In the genomic region with DNA sequence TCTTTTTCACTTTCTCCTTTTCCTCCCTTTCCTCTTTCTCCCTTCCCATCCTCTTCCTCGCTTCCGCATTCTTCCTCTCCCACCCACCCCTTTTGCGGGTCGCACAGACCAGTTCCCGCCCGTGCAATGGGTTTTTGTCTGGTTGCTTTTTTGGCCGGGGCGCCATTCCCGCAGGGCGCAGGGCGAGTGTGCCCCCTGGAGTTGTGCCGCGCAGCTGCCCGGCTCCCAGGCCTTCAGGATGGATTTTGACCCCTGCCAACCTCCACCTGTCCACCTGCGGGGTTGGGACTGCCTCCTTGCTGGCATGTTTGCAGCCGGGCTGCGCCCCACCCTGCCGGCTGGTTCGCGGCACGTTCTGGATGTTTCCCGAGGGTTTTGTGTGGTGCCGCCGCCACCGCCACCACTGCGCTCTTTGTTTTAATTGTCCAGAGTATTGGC, we compare ENCODE assay signal across 8 cellular contexts. TPM values are rescaled to one million over a fixed set of nuclear protein-coding genes. Genes with fewer than 3 reads are reported as not detected.
DNase-seq lines count a peak whose midpoint lies in the region; ATAC-seq, FAIRE-seq and TF ChIP-seq lines count a peak whose summit lies in the region.

No MANE protein-coding gene starts in this region.

- H3K79me2 ChIP-seq in HepG2 (ENCODE audit: insufficient read depth, low read length) = no peaks in the 10 kb centered on the region

- ATAC-seq in CD8-positive, alpha-beta T cell = no peak
- peak; percentile 35; the same call in 2 of the 3 replicates for ATAC-seq in HepG2
- ATAC-seq in GM18517 (IDR thresholded peaks at IDR 0.05; ENCODE audit: unreplicated experiment) = no peak

- peaks cover 34% of the 10 kb centered on the region for H3K4me1 Mint-ChIP-seq in CD8-positive, alpha-beta T cell (ENCODE audit: low read depth)

- H3K4me1 ChIP-seq in CD8-positive, alpha-beta T cell (ENCODE audit: insufficient read depth, low read length) = peaks cover 33% of the 10 kb centered on the region
- no peaks in the 10 kb centered on the region for H3K4me1 ChIP-seq in breast epithelium
- H3K4me1 ChIP-seq in HepG2 (ENCODE audit: insufficient read depth, low read length) = 0 out of 2 replicates have a peak, but pooled peaks cover 8% of the 10 kb centered on the region
- H3K4me1 ChIP-seq in tibial artery = peaks cover 0 to 21% (median 10%) of the 10 kb centered on the region in 4 donors

- no peaks in the 10 kb centered on the region for H3K27me3 ChIP-seq in CD8-positive, alpha-beta T cell (ENCODE audit: insufficient read depth, low read length)
- H3K27me3 ChIP-seq in breast epithelium (no peaks in the 10 kb centered on the region), HepG2 (ENCODE audit: control insufficient read depth in 1 of 2, insufficient read depth in 2 of 2, low read length in 2 of 2) (peaks cover 6 to 57% of the 10 kb centered on the region in 2 experiments; a peak in 4 of 5 replicates), tibial artery (peaks cover 0 to 37% of the 10 kb centered on the region in 2 donors)

- TF ChIP-seq CTCF in CD8-positive, alpha-beta T cell (IDR thresholded peaks at IDR 0.05) = no peak
- TF ChIP-seq CTCF in breast epithelium (IDR thresholded peaks at IDR 0.05) = no peak
- TF ChIP-seq CTCF in HepG2 (CRISPR knock-in tag; IDR thresholded peaks at IDR 0.05) = 0 out of 2 replicates have a peak, but pooled peaks have one; percentile 10
- TF ChIP-seq CTCF in tibial artery (IDR thresholded peaks at IDR 0.05) = no peak

- H3K9ac ChIP-seq in HepG2 (ENCODE audit: insufficient read depth, low read depth, low read length) = no peak overlapping the region

- H3K27ac Mint-ChIP-seq in CD8-positive, alpha-beta T cell = peak overlapping the region; percentile 69

- no peaks in the 10 kb centered on the region for H4K20me1 ChIP-seq in HepG2 (ENCODE audit: insufficient read depth, low read length)

- POLR2A ChIA-PET in CD8-positive, alpha-beta T cell (lab: Charles Lee) = no interaction called here
- POLR2A ChIA-PET in HepG2 (lab: Yijun Ruan, JAX) = no interaction called here

- no peaks in the 10 kb centered on the region for H3K9me3 Mint-ChIP-seq in CD8-positive, alpha-beta T cell

- no peaks in the 10 kb centered on the region for H3K36me3 ChIP-seq in CD8-positive, alpha-beta T cell (ENCODE audit: insufficient read depth, low read length)
- no peaks in the 10 kb centered on the region for H3K36me3 ChIP-seq in breast epithelium
- H3K36me3 ChIP-seq in HepG2 (replicated peaks in 1 of 2; ENCODE audit: control insufficient read depth in 1 of 2, insufficient read depth in 2 of 2, low read length in 2 of 2) = no peaks in the 10 kb centered on the region
- H3K36me3 ChIP-seq in tibial artery = no peaks in the 10 kb centered on the region

- no peak for TF ChIP-seq POLR2A in breast epithelium (IDR thresholded peaks at IDR 0.05)
- TF ChIP-seq POLR2A in HepG2 (IDR thresholded peaks at IDR 0.05; ENCODE audit: insufficient read depth in 1 of 2, low read depth in 2 of 2, low read length in 2 of 2) = no peak

- FAIRE-seq in HepG2 (lab: Jason Lieb, UNC) = no peak

- peaks cover 3% of the 10 kb centered on the region for H3K36me3 Mint-ChIP-seq in CD8-positive, alpha-beta T cell

- H3K4me2 ChIP-seq in HepG2 (ENCODE audit: low read depth, low read length) = peak overlapping the region; percentile 58

- DNase-seq in CD8-positive, alpha-beta T cell = no peak
- DNase-seq in LoVo (ENCODE audit: low spot score) (peak; percentile 53), breast epithelium (ENCODE audit: low spot score in 2 of 2) (no peak), HepG2 (ENCODE audit: low spot score) (no peak), tibial artery (no peak), DMS114 treated with DMSO at 0.1 percent for 48 hours (lab: John Stamatoyannopoulos, UW; ENCODE audit: unreplicated experiment) (no peak), HPDE6-E6E7 (ENCODE audit: extremely low spot score) (no peak)

- intact Hi-C loops in CD8-positive, alpha-beta T cell (cut with DNase I, micrococcal nuclease) = loop anchor here (1.0 to 10.0 kb wide), 8 partner anchors 51 to 997 kb away; a partner anchor contains a TSS
- intact Hi-C loops in breast epithelium (cut with DNase I; ENCODE audit: low total_unique reads) = no loop called here
- intact Hi-C loops in HepG2 (cut with micrococcal nuclease; ENCODE audit: unreplicated experiment) = no loop called here
- intact Hi-C loops in tibial artery (cut with DNase I; ENCODE audit: low total_unique reads) = no loop called here

- H3K27ac ChIP-seq in CD8-positive, alpha-beta T cell (ENCODE audit: low read depth, low read length) = peak overlapping the region; percentile 24
- H3K27ac ChIP-seq in breast epithelium = no peak overlapping the region
- H3K27ac ChIP-seq in HepG2 (ENCODE audit: extremely low read length, insufficient read depth, low read length) = no peak overlapping the region
- no peak overlapping the region for H3K27ac ChIP-seq in tibial artery

- no peaks in the 10 kb centered on the region for H3K27me3 Mint-ChIP-seq in CD8-positive, alpha-beta T cell (ENCODE audit: low read depth)

- WGBS in HepG2 (ENCODE audit: low lambda C conversion rate) = 32% methylated on average over 26 of the region's 26 CpGs

- TF ChIP-seq RAD21 in HepG2 (CRISPR knock-in tag; IDR thresholded peaks at IDR 0.05) = no peak

- no peak overlapping the region for H2AFZ ChIP-seq in HepG2 (ENCODE audit: low read length)

- in situ Hi-C loops in HepG2 (cut with HindIII; ENCODE audit: extremely low pct_ligation_motif_present, low pct_unique_long_range_greater_than_20kb) = no loop called here

- CTCF ChIA-PET in CD8-positive, alpha-beta T cell (lab: Charles Lee) = no interaction called here
- CTCF ChIA-PET in HepG2 (lab: Yijun Ruan, JAX; ENCODE audit: low intra/inter-chr PET ratio, low total read pairs) = no interaction called here

- TF ChIP-seq EP300 in HepG2 (IDR thresholded peaks at IDR 0.05; ENCODE audit: low read depth in 2 of 2, low read length in 2 of 2) (no peak), HepG2 (CRISPR knock-in tag; IDR thresholded peaks at IDR 0.05; ENCODE audit: borderline replicate concordance) (no peak)

- no peaks in the 10 kb centered on the region for H3K9me3 ChIP-seq in CD8-positive, alpha-beta T cell (ENCODE audit: low read length)
- H3K9me3 ChIP-seq in breast epithelium = no peaks in the 10 kb centered on the region
- no peaks in the 10 kb centered on the region for H3K9me3 ChIP-seq in HepG2 (ENCODE audit: low read length)
- H3K9me3 ChIP-seq in tibial artery = no peaks in the 10 kb centered on the region

- peak overlapping the region; percentile 78 for H3K4me3 Mint-ChIP-seq in CD8-positive, alpha-beta T cell

- peak overlapping the region; percentile 62 for H3K4me3 ChIP-seq in CD8-positive, alpha-beta T cell (ENCODE audit: low read depth, low read length)
- H3K4me3 ChIP-seq in breast epithelium = peak overlapping the region; percentile 53 to 92 (median 75)
- peak overlapping the region in 2 of 3 experiments; percentile 33 to 36; a peak in 3 of 6 replicates for H3K4me3 ChIP-seq in HepG2 (replicated peaks in 1 of 3; ENCODE audit: insufficient read depth in 1 of 3, low read depth in 2 of 3, low read length in 3 of 3)
- peak overlapping the region; percentile 49 to 58 for H3K4me3 ChIP-seq in tibial artery

- BruUV-seq in HepG2 (replicated peaks; lab: Mats Ljungman, UMichigan) = no TSS peak

RNA-seq across cellular contexts. Expression of a gene that starts 0.6 kb away (rescaled TPM):
- total RNA-seq in CD8-positive, alpha-beta T cell = 10 to 100 TPM; 31.2 to 33.7 TPM
- total RNA-seq in breast epithelium = 10 to 100 TPM; 10.7 to 15.5 (median 14.7) TPM
- total RNA-seq in HepG2 (2016; rRNA removed; fragmentation: Illumina TruSeq; extraction: Trizol) = 0.63 and 1.1 TPM in 2 replicates
- total RNA-seq in HepG2 (2016; cell fraction: cytosol; rRNA removed; fragmentation: Illumina TruSeq; extraction: Trizol; ENCODE audit: low read depth) = 0.20 and 1.7 TPM in 2 replicates
- total RNA-seq in HepG2 (2016; cell fraction: insoluble cytoplasmic fraction; rRNA removed; fragmentation: Illumina TruSeq; extraction: Trizol) = 0.45 and 0.68 TPM in 2 replicates
- total RNA-seq in HepG2 (2016; cell fraction: membrane; rRNA removed; fragmentation: Illumina TruSeq; extraction: Trizol) = 0.59 and 0.65 TPM in 2 replicates
- 1.2 and 1.5 TPM in 2 replicates for total RNA-seq in HepG2 (2016; cell fraction: nucleus; rRNA removed; fragmentation: Illumina TruSeq; extraction: Trizol)
- 0.28 and 0.37 TPM in 2 replicates for polyA plus RNA-seq in HepG2 (2011; rRNA removed)
- polyA plus RNA-seq in HepG2 (2011; cell fraction: cytosol; rRNA removed) = 0.23 and 0.31 TPM in 2 replicates
- polyA plus RNA-seq in HepG2 (2011; cell fraction: nucleus; rRNA removed) = 0.39 and 0.69 TPM in 2 replicates
- polyA plus RNA-seq in HepG2 (2012) = 0.23 and 1.2 TPM in 2 replicates
- polyA plus RNA-seq in HepG2 (2016; cell fraction: cytosol; fragmentation: Illumina TruSeq; extraction: Trizol; ENCODE audit: low read depth) = 0.27 TPM in 2 replicates
- 0.36 and 0.53 TPM in 2 replicates for polyA plus RNA-seq in HepG2 (2016; cell fraction: insoluble cytoplasmic fraction; fragmentation: Illumina TruSeq; extraction: Trizol; ENCODE audit: low read depth)
- polyA plus RNA-seq in HepG2 (2016; cell fraction: membrane; fragmentation: Illumina TruSeq; extraction: Trizol; ENCODE audit: low read depth) = 0.24 and 0.62 TPM in 2 replicates
- polyA plus RNA-seq in HepG2 (2016; cell fraction: nucleus; fragmentation: Illumina TruSeq; extraction: Trizol; ENCODE audit: insufficient read depth, low read depth) = 1.2 TPM in 2 replicates
- 1.7 and 66.3 TPM in 2 replicates for polyA minus RNA-seq in HepG2 (2011; rRNA and poly(A)+ RNA removed; ENCODE audit: low replicate concordance)
- polyA minus RNA-seq in HepG2 (2011; cell fraction: cytosol; rRNA and poly(A)+ RNA removed) = 0.44 and 1.8 TPM in 2 replicates
- 0.77 and 2.7 TPM in 2 replicates for polyA minus RNA-seq in HepG2 (2011; cell fraction: nucleus; rRNA and poly(A)+ RNA removed)

RNA-seq across cellular contexts. Expression of a gene that starts 50.7 kb away (rescaled TPM):
- 1 to 10 TPM; 7.5 to 9.8 TPM for total RNA-seq in CD8-positive, alpha-beta T cell
- total RNA-seq in breast epithelium = 10 to 100 TPM; 26.9 to 37.0 (median 29.2) TPM
- 30.2 and 36.3 TPM in 2 replicates for total RNA-seq in HepG2 (2016; rRNA removed; fragmentation: Illumina TruSeq; extraction: Trizol)
- total RNA-seq in HepG2 (2016; cell fraction: cytosol; rRNA removed; fragmentation: Illumina TruSeq; extraction: Trizol; ENCODE audit: low read depth) = 49.4 and 69.7 TPM in 2 replicates
- 29.7 and 32.4 TPM in 2 replicates for total RNA-seq in HepG2 (2016; cell fraction: insoluble cytoplasmic fraction; rRNA removed; fragmentation: Illumina TruSeq; extraction: Trizol)
- 58.5 and 74.9 TPM in 2 replicates for total RNA-seq in HepG2 (2016; cell fraction: membrane; rRNA removed; fragmentation: Illumina TruSeq; extraction: Trizol)
- total RNA-seq in HepG2 (2016; cell fraction: nucleus; rRNA removed; fragmentation: Illumina TruSeq; extraction: Trizol) = 13.3 and 17.3 TPM in 2 replicates
- 18.0 and 26.3 TPM in 2 replicates for polyA plus RNA-seq in HepG2 (2011; rRNA removed)
- polyA plus RNA-seq in HepG2 (2011; cell fraction: cytosol; rRNA removed) = 17.6 and 20.7 TPM in 2 replicates
- polyA plus RNA-seq in HepG2 (2011; cell fraction: nucleus; rRNA removed) = 3.5 and 5.8 TPM in 2 replicates
- 31.8 and 34.3 TPM in 2 replicates for polyA plus RNA-seq in HepG2 (2012)
- polyA plus RNA-seq in HepG2 (2016; cell fraction: cytosol; fragmentation: Illumina TruSeq; extraction: Trizol; ENCODE audit: low read depth) = 50.8 and 84.6 TPM in 2 replicates
- 32.2 and 38.8 TPM in 2 replicates for polyA plus RNA-seq in HepG2 (2016; cell fraction: insoluble cytoplasmic fraction; fragmentation: Illumina TruSeq; extraction: Trizol; ENCODE audit: low read depth)
- 51.2 and 73.4 TPM in 2 replicates for polyA plus RNA-seq in HepG2 (2016; cell fraction: membrane; fragmentation: Illumina TruSeq; extraction: Trizol; ENCODE audit: low read depth)
- polyA plus RNA-seq in HepG2 (2016; cell fraction: nucleus; fragmentation: Illumina TruSeq; extraction: Trizol; ENCODE audit: insufficient read depth, low read depth) = 24.1 and 28.3 TPM in 2 replicates
- polyA minus RNA-seq in HepG2 (2011; rRNA and poly(A)+ RNA removed; ENCODE audit: low replicate concordance) = 2.2 and 3.3 TPM in 2 replicates
- 5.4 TPM in 2 replicates for polyA minus RNA-seq in HepG2 (2011; cell fraction: cytosol; rRNA and poly(A)+ RNA removed)
- 2.6 and 4.0 TPM in 2 replicates for polyA minus RNA-seq in HepG2 (2011; cell fraction: nucleus; rRNA and poly(A)+ RNA removed)

Comparison
In these comparisons a context has a peak if more than half of its experiments do, and no peak if none do; other contexts are left out.
1. intact Hi-C loops: an anchor here in CD8-positive, alpha-beta T cell (1.0 to 10.0 kb wide); none called in breast epithelium, HepG2 and tibial artery.